Comparison of ENCODE assay signal across 16 cellular contexts in the genomic region with DNA sequence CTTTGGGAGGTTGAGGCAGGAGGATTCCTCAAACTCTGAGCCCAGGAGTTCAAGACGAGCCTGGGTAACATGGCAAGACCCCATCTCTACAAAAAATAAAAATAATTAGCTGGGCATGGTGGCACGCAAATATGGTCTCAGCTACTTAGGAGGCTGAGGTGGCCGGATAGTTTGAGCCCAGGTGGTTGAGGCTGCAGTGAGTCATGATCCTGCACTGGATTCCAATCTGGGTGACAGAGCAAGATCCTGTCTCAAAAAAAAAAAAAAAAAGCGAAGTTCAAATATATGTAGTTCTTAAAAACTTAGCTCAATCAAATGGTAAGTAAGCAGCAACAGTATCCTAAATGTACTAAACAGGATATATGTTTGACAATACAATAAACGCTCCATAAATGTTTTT.
"Had no signal": no experiment of that assay in that cellular context is flagged by ENCODE, and none has a peak within 500 bp of the region (broad histone marks: within the 10 kb centered on the region; RNA-seq: fewer than 3 reads in every experiment).

No MANE protein-coding gene starts in this region.

- H3K4me1 ChIP-seq: gastrocnemius medialis, upper lobe of right lung had no signal

- DNase-seq: activated CD4-positive, alpha-beta T cell treated with anti-CD3 and anti-CD28 coated beads, Interleukin-2, amount 50 U/mL, for 1 hour; activated CD4-positive, CD25-positive, alpha-beta regulatory T cell treated with anti-CD3 and anti-CD28 coated beads, Interleukin-2, amount 50 U/mL, for 72 hours; activated CD8-positive, alpha-beta memory T cell treated with anti-CD3 and anti-CD28 coated beads, Interleukin-2, amount 50 U/mL, for 4 hours; activated naive CD4-positive, alpha-beta T cell treated with anti-CD3 and anti-CD28 coated beads, Interleukin-2, amount 50 U/mL, for 16 hours; activated T-cell treated with anti-CD3 and anti-CD28 coated beads, Interleukin-2, amount 50 U/mL, for 4 hours; aorta; brain microvascular endothelial cell; gastrocnemius medialis; head of caudate nucleus; mesenchymal stem cell; mucosa of descending colon; naive B cell; stimulated activated naive CD4-positive, alpha-beta T cell; upper lobe of right lung had no signal

- H3K27me3 ChIP-seq: brain microvascular endothelial cell, gastrocnemius medialis, upper lobe of right lung had no signal

- H3K36me3 ChIP-seq: brain microvascular endothelial cell, gastrocnemius medialis, upper lobe of right lung had no signal

- H3K27ac ChIP-seq: brain microvascular endothelial cell, coronary artery, gastrocnemius medialis, upper lobe of right lung, VCaP had no signal

- H3K9me3 ChIP-seq: gastrocnemius medialis, mucosa of descending colon, upper lobe of right lung had no signal

- H3K4me3 ChIP-seq: coronary artery, gastrocnemius medialis, mucosa of descending colon, upper lobe of right lung had no signal

- ATAC-seq: activated T-cell treated with anti-CD3 and anti-CD28 coated beads, Interleukin-2, amount 50 U/mL, for 4 hours; gastrocnemius medialis; mucosa of descending colon; upper lobe of right lung had no signal
